Comparison of ENCODE assay signal across 1 cellular context in genomic region chr11:85772700-85773099, GRCh38.
TF ChIP-seq lines count a peak whose summit lies in the region.

No MANE protein-coding gene starts in this region.

TF ChIP-seq in SK-N-SH treated with all-trans-retinoic acid at 6 μM for 48 hours, 23 proteins besides CTCF, POLR2A, EP300 and RAD21 (continued from another document):
- no peak for TF ChIP-seq PATZ1 (CRISPR knock-in tag; IDR thresholded peaks at IDR 0.05; ENCODE audit: borderline replicate concordance)
- no peak for TF ChIP-seq ESRRG (CRISPR knock-in tag; IDR thresholded peaks at IDR 0.05)
